Comparison of ENCODE assay signal across 8 cellular contexts in genomic region chr7:33050425-33051318, GRCh38. TPM values are rescaled to one million over a fixed set of nuclear protein-coding genes. Genes with fewer than 3 reads are reported as not detected.
DNase-seq lines count a peak whose midpoint lies in the region; ATAC-seq and TF ChIP-seq lines count a peak whose summit lies in the region.

No MANE protein-coding gene starts in this region.

- peaks cover 3% of the 10 kb centered on the region; the same call in 1 of the 2 replicates for H3K36me3 ChIP-seq in SU-DHL-6 (ENCODE audit: low read length)
- H3K36me3 ChIP-seq in esophagus muscularis mucosa = no peaks in the 10 kb centered on the region

- H3K9me3 ChIP-seq in SU-DHL-6 (ENCODE audit: insufficient read depth, low read length) = no peaks in the 10 kb centered on the region
- no peaks in the 10 kb centered on the region for H3K9me3 ChIP-seq in esophagus muscularis mucosa

- H3K4me3 ChIP-seq in SU-DHL-6 (ENCODE audit: insufficient read depth, low read length, poor library complexity, severe bottlenecking) (no peak overlapping the region), esophagus muscularis mucosa (peak overlapping the region; percentile 4 to 31 (median 19))

- DNase-seq in DMS79 (lab: John Stamatoyannopoulos, UW) (peak; percentile 13), MV-4-11 (lab: John Stamatoyannopoulos, UW) (peak; percentile 59), esophagus muscularis mucosa (ENCODE audit: extremely low spot score) (no peak), natural killer cell (no peak), HuH-7 (ENCODE audit: low spot score) (no peak)

- H3K4me1 Mint-ChIP-seq in natural killer cell = peaks cover 31 to 35% of the 10 kb centered on the region in 2 donors

- H3K4me2 ChIP-seq in SU-DHL-6 (ENCODE audit: low read depth, low read length, poor library complexity, severe bottlenecking) = peak overlapping the region; percentile 2

- no peaks in the 10 kb centered on the region for H3K36me3 Mint-ChIP-seq in natural killer cell

- ATAC-seq in GM21526 (IDR thresholded peaks at IDR 0.05; ENCODE audit: low FRiP score, unreplicated experiment) = peak; percentile 53
- ATAC-seq in natural killer cell = peak; percentile 52 to 68 (median 57)
- no peak for ATAC-seq in GM18498 (IDR thresholded peaks at IDR 0.05; ENCODE audit: unreplicated experiment)

- no peaks in the 10 kb centered on the region for H3K9me2 ChIP-seq in SU-DHL-6 (replicated peaks; ENCODE audit: insufficient read depth, low read length)

- peak overlapping the region; percentile 46 to 83 for H3K27ac Mint-ChIP-seq in natural killer cell

- no peak overlapping the region for H3K4me3 Mint-ChIP-seq in natural killer cell

- H4K20me1 ChIP-seq in SU-DHL-6 (ENCODE audit: low read depth, low read length) = peaks cover 50% of the 10 kb centered on the region

- H3F3A ChIP-seq in SU-DHL-6 (ENCODE audit: insufficient read depth) = peaks cover 17% of the 10 kb centered on the region

- no peaks in the 10 kb centered on the region for H3K27me3 Mint-ChIP-seq in natural killer cell (ENCODE audit: low read depth in 2 of 2)

- H3K4me1 ChIP-seq in esophagus muscularis mucosa = peaks cover 11 to 59% (median 46%) of the 10 kb centered on the region in 4 donors

- TF ChIP-seq EP300 in esophagus muscularis mucosa (IDR thresholded peaks at IDR 0.05) = no peak

- no peak overlapping the region for H2AFZ ChIP-seq in SU-DHL-6 (ENCODE audit: low read depth, low read length, severe bottlenecking)

- 41% methylated on average over 2 of the region's 2 CpGs for WGBS in esophagus muscularis mucosa

- H3K27ac ChIP-seq in SU-DHL-6 (ENCODE audit: low read depth, low read length) (no peak overlapping the region), esophagus muscularis mucosa (replicated peaks in 1 of 4) (peak overlapping the region; percentile 48 to 62 (median 58))

- intact Hi-C loops in esophagus muscularis mucosa (cut with DNase I) = loop anchor here (10.0 kb wide), 1 partner anchor 206 kb away; no protein-coding TSS in a partner anchor
- intact Hi-C loops in natural killer cell (cut with micrococcal nuclease) = loop anchor here (1.0 to 2.0 kb wide), 2 partner anchors 204 to 250 kb away; no protein-coding TSS in a partner anchor

- H3K27me3 ChIP-seq in SU-DHL-6 (ENCODE audit: low read length) (no peaks in the 10 kb centered on the region), esophagus muscularis mucosa (no peaks in the 10 kb centered on the region)

- no peak for TF ChIP-seq POLR2A in esophagus muscularis mucosa (IDR thresholded peaks at IDR 0.05; ENCODE audit: low read depth)

- 0 out of 2 replicates have a peak overlapping the region, but pooled peaks have one; percentile 0 for H3K9ac ChIP-seq in SU-DHL-6 (ENCODE audit: low read length)

- no peaks in the 10 kb centered on the region for H3K9me3 Mint-ChIP-seq in natural killer cell

- peak; percentile 75 for TF ChIP-seq CTCF in SU-DHL-6 (IDR thresholded peaks at IDR 0.05; ENCODE audit: insufficient read depth, low read length, poor library complexity, severe bottlenecking)
- peak; percentile 54 to 69 (median 62) for TF ChIP-seq CTCF in esophagus muscularis mucosa (IDR thresholded peaks at IDR 0.05)
- peak; percentile 74 for TF ChIP-seq CTCF in natural killer cell (IDR thresholded peaks at IDR 0.05)

- H3K79me2 ChIP-seq in SU-DHL-6 (ENCODE audit: insufficient read depth, low read length) = peaks cover 96% of the 10 kb centered on the region

RNA-seq across cellular contexts. Expression of gene NT5C3A, which starts 11.9 kb away (rescaled TPM):
- total RNA-seq in esophagus muscularis mucosa (10 to 100 TPM; 13.9 to 22.0 (median 19.7) TPM), natural killer cell (10 to 100 TPM; 33.7 to 49.8 (median 49.5) TPM)

RNA-seq across cellular contexts. Expression of gene RP9, which starts 58.5 kb away (rescaled TPM):
- 10 to 100 TPM in 2 of 4 donors, 1 to 10 TPM in 2; 7.6 to 11.5 (median 10.1) TPM for total RNA-seq in esophagus muscularis mucosa
- 10 to 100 TPM; 19.1 to 27.6 (median 21.9) TPM for total RNA-seq in natural killer cell

Comparison
In these comparisons a context has a peak if more than half of its experiments do, and no peak if none do; other contexts are left out.
1. DNase-seq: peak in DMS79 (single experiment) and MV-4-11 (single experiment); none in esophagus muscularis mucosa (single experiment), natural killer cell (single experiment) and HuH-7 (single experiment).
2. Peak in every context shown above with its lines, with median percentiles within 50 percentile points of each other: CTCF ChIP-seq.